ENCODE assay signal across 25 cellular contexts in genomic region chr12:25529738-25530137, GRCh38. TPM values are rescaled to one million over a fixed set of nuclear protein-coding genes. Genes with fewer than 3 reads are reported as not detected.
DNase-seq lines count a peak whose midpoint lies in the region; ATAC-seq, FAIRE-seq and TF ChIP-seq lines count a peak whose summit lies in the region.
"Had no signal": no experiment of that assay in that cellular context is flagged by ENCODE, and none has a peak within 500 bp of the region (broad histone marks: within the 10 kb centered on the region; RNA-seq: fewer than 3 reads in every experiment).

No MANE protein-coding gene starts in this region.

- no peak for ATAC-seq in activated T-cell treated with anti-CD3 and anti-CD28 coated beads, Interleukin-2, amount 50 U/mL, for 4 hours
- ATAC-seq: A549, GM12878, HepG2, left cardiac atrium, natural killer cell had no signal

- no peak overlapping the region for H3K9ac ChIP-seq in keratinocyte (ENCODE audit: control insufficient read depth, extremely low read depth, insufficient read depth, low read length)

- H3K27ac ChIP-seq in keratinocyte (ENCODE audit: control insufficient read depth, insufficient read depth, low read length) (no peak overlapping the region), substantia nigra (ENCODE audit: low read depth, low read length, poor library complexity, severe bottlenecking) (no peak overlapping the region)
- H3K27ac ChIP-seq: A549, cardiac muscle cell, skin epidermis, WERI-Rb-1 had no signal

- no peak overlapping the region for H3K4me3 ChIP-seq in keratinocyte (ENCODE audit: control insufficient read depth in 2 of 3, extremely low read depth in 1 of 3, insufficient read depth in 2 of 3, low read depth in 1 of 3, low read length in 3 of 3)
- H3K4me3 ChIP-seq: A549, cardiac muscle cell, GM12878, skin epidermis had no signal

- H3K36me3 Mint-ChIP-seq in activated T-cell treated with anti-CD3 and anti-CD28 coated beads, Interleukin-2, amount 50 U/mL, for 4 hours (ENCODE audit: insufficient read depth) = no peaks in the 10 kb centered on the region
- H3K36me3 Mint-ChIP-seq: activated CD4-positive, alpha-beta memory T cell treated with anti-CD3 and anti-CD28 coated beads for 36 hours; activated naive CD8-positive, alpha-beta T cell treated with anti-CD3 and anti-CD28 coated beads for 36 hours; CD14-positive monocyte; natural killer cell had no signal

- peak; percentile 7 for DNase-seq in AG08396 (ENCODE audit: low spot score)
- peak; percentile 39 for DNase-seq in M059J (ENCODE audit: low read depth)
- DNase-seq in dermis blood vessel endothelial cell = peak; percentile 38
- DNase-seq in keratinocyte (ENCODE audit: low read depth, low spot score) = no peak
- no peak for DNase-seq in T1000 (lab: John Stamatoyannopoulos, UW)
- DNase-seq in GM13977 (ENCODE audit: low spot score) = no peak
- no peak for DNase-seq in substantia nigra (lab: John Stamatoyannopoulos, UW)
- DNase-seq in activated T-cell treated with anti-CD3 and anti-CD28 coated beads, Interleukin-2, amount 50 U/mL, for 4 hours = no peak
- DNase-seq: activated CD4-positive, alpha-beta memory T cell treated with anti-CD3 and anti-CD28 coated beads for 36 hours; activated naive CD8-positive, alpha-beta T cell treated with anti-CD3 and anti-CD28 coated beads for 36 hours; H9; left cardiac atrium; natural killer cell; NCI-H1417 treated with DMSO at 0.1 percent for 48 hours; SHP77 treated with DMSO at 0.1 percent for 48 hours; stimulated activated CD4-positive, alpha-beta T cell treated with anti-CD3 and anti-CD28 coated beads, Interleukin-2, amount 100 ng/mL, for 48 hours; WERI-Rb-1 had no signal

- no peaks in the 10 kb centered on the region for H4K20me1 ChIP-seq in keratinocyte (ENCODE audit: control insufficient read depth, extremely low read depth, insufficient read depth, low read length)

- H3K4me1 Mint-ChIP-seq in activated T-cell treated with anti-CD3 and anti-CD28 coated beads, Interleukin-2, amount 50 U/mL, for 4 hours (ENCODE audit: low read depth) = no peaks in the 10 kb centered on the region
- H3K4me1 Mint-ChIP-seq: activated naive CD8-positive, alpha-beta T cell treated with anti-CD3 and anti-CD28 coated beads for 36 hours; CD14-positive monocyte; H9; natural killer cell had no signal

- TF ChIP-seq CTCF in keratinocyte (optimal IDR thresholded peaks at IDR 0.05 in 1 of 3, IDR thresholded peaks at IDR 0.05 in 1 of 3, conservative IDR thresholded peaks at IDR 0.05 in 1 of 3; ENCODE audit: extremely low read depth in 1 of 3, insufficient read depth in 2 of 3, low read length in 3 of 3) = no peak
- no peak for TF ChIP-seq CTCF in GM13977 (IDR thresholded peaks at IDR 0.05; ENCODE audit: extremely low read depth, insufficient read depth, missing control alignments)

- no peaks in the 10 kb centered on the region for H3K27me3 Mint-ChIP-seq in activated T-cell treated with anti-CD3 and anti-CD28 coated beads, Interleukin-2, amount 50 U/mL, for 4 hours (ENCODE audit: low read depth)
- H3K27me3 Mint-ChIP-seq: activated CD4-positive, alpha-beta memory T cell treated with anti-CD3 and anti-CD28 coated beads for 36 hours; activated naive CD8-positive, alpha-beta T cell treated with anti-CD3 and anti-CD28 coated beads for 36 hours had no signal

- no peak overlapping the region for H3K4me3 Mint-ChIP-seq in activated T-cell treated with anti-CD3 and anti-CD28 coated beads, Interleukin-2, amount 50 U/mL, for 4 hours
- H3K4me3 Mint-ChIP-seq: activated CD4-positive, alpha-beta memory T cell treated with anti-CD3 and anti-CD28 coated beads for 36 hours; activated naive CD8-positive, alpha-beta T cell treated with anti-CD3 and anti-CD28 coated beads for 36 hours; CD14-positive monocyte; H9; natural killer cell had no signal

- FAIRE-seq in keratinocyte (lab: Jason Lieb, UNC) = peak; percentile 88
- FAIRE-seq: A549, GM12878, HepG2 had no signal

- no peaks in the 10 kb centered on the region for H3K9me3 Mint-ChIP-seq in activated T-cell treated with anti-CD3 and anti-CD28 coated beads, Interleukin-2, amount 50 U/mL, for 4 hours
- H3K9me3 Mint-ChIP-seq: activated CD4-positive, alpha-beta memory T cell treated with anti-CD3 and anti-CD28 coated beads for 36 hours; activated naive CD8-positive, alpha-beta T cell treated with anti-CD3 and anti-CD28 coated beads for 36 hours; H9; natural killer cell had no signal

- no peak overlapping the region for H2AFZ ChIP-seq in keratinocyte (ENCODE audit: control insufficient read depth, low read length)

- H3K9me1 ChIP-seq in keratinocyte (ENCODE audit: control insufficient read depth, extremely low read depth, insufficient read depth, low read length) = no peaks in the 10 kb centered on the region

- dilution Hi-C loops in keratinocyte (cut with MboI; ENCODE audit: extremely low pct_ligation_motif_present, low sequenced_read_pairs) = no loop called here

- H3K79me2 ChIP-seq in keratinocyte (ENCODE audit: control insufficient read depth, insufficient read depth, low read length) = no peaks in the 10 kb centered on the region

- in situ Hi-C loops in GM13977 (cut with MboI; ENCODE audit: low pct_unique_long_range_greater_than_20kb, low sequenced_read_pairs, unreplicated experiment) = no loop called here

- no peaks in the 10 kb centered on the region for H3K27me3 ChIP-seq in keratinocyte (ENCODE audit: control insufficient read depth, extremely low read depth, insufficient read depth, low read length)
- H3K27me3 ChIP-seq: cardiac muscle cell had no signal

- peaks cover 9% of the 10 kb centered on the region for H3K4me1 ChIP-seq in keratinocyte (ENCODE audit: control insufficient read depth, extremely low read depth, insufficient read depth, low read length)
- H3K4me1 ChIP-seq: A549 had no signal

- H3K4me2 ChIP-seq in keratinocyte (ENCODE audit: control insufficient read depth, extremely low read depth, insufficient read depth, low read depth, low read length) = no peak overlapping the region
- H3K4me2 ChIP-seq: A549 had no signal

- H3K9me3 ChIP-seq in keratinocyte (ENCODE audit: control insufficient read depth, low read depth, low read length) = no peaks in the 10 kb centered on the region
- H3K9me3 ChIP-seq: A549 had no signal

- no peaks in the 10 kb centered on the region for H3K36me3 ChIP-seq in keratinocyte (ENCODE audit: control insufficient read depth in 2 of 2, extremely low read depth in 1 of 2, insufficient read depth in 2 of 2, low read length in 2 of 2)
- H3K36me3 ChIP-seq: cardiac muscle cell, WERI-Rb-1 had no signal

RNA-seq across cellular contexts. Expression of gene LMNTD1, which starts 23.3 kb away (rescaled TPM):
- 0.32 and 2.2 TPM in 2 replicates for total RNA-seq in M059J (2014; rRNA removed; shearing (Covaris generic))
- total RNA-seq in dermis blood vessel endothelial cell = 0.19 TPM in 1 of 2 replicates, not detected in the other
- 0.14 to 0.42 TPM in 2 of 3 replicates, not detected in the other for polyA plus RNA-seq in keratinocyte
- polyA plus RNA-seq in keratinocyte (2011; ENCODE audit: low read depth) = not detected
- polyA plus RNA-seq in keratinocyte (2011; cell fraction: cytosol; rRNA removed) = 0.18 and 0.38 TPM in 2 replicates
- polyA plus RNA-seq in keratinocyte (2011; cell fraction: nucleus; rRNA removed) = 0.29 TPM in 1 of 2 replicates, not detected in the other
- not detected in 2 replicates for polyA plus RNA-seq in keratinocyte (2012; ENCODE audit: low replicate concordance)
- not detected in 3 replicates for polyA minus RNA-seq in keratinocyte
- polyA minus RNA-seq in keratinocyte (2011; cell fraction: cytosol; rRNA and poly(A)+ RNA removed) = not detected
- polyA minus RNA-seq in keratinocyte (2011; cell fraction: nucleus; rRNA and poly(A)+ RNA removed) = 2.0 TPM in 1 of 2 replicates, not detected in the other
- total RNA-seq in activated T-cell treated with anti-CD3 and anti-CD28 coated beads, Interleukin-2, amount 50 U/mL, for 4 hours = not detected
- total RNA-seq: activated CD4-positive, alpha-beta memory T cell treated with anti-CD3 and anti-CD28 coated beads for 36 hours; activated naive CD8-positive, alpha-beta T cell treated with anti-CD3 and anti-CD28 coated beads for 36 hours; cardiac muscle cell; GM12878; H9; HepG2; natural killer cell; T-helper 1 cell treated with Interleukin-12 subunit alpha and Interleukin-12 subunit beta and Interleukin-4 antibody, amounts not matched to agents 30 ng/mL and 1 ng/mL, for 36 hours; ureter had no signal
- polyA plus RNA-seq: A549, cardiac muscle cell, CD14-positive monocyte, GM12878, HepG2 had no signal

Comparison
In these comparisons a context has a peak if more than half of its experiments do, and no peak if none do; other contexts are left out.
1. DNase-seq: peak in AG08396 (single experiment), M059J (single experiment) and dermis blood vessel endothelial cell (single experiment); none in keratinocyte (single experiment), T1000 (single experiment), GM13977 (single experiment), substantia nigra (0 of 49) and activated T-cell treated with anti-CD3 and anti-CD28 coated beads, Interleukin-2, amount 50 U/mL, for 4 hours (single experiment).